Comparison of ENCODE assay signal across 1 cellular context in genomic region chr16:951660-952301, GRCh38.
TF ChIP-seq lines count a peak whose summit lies in the region.

No MANE protein-coding gene starts in this region.

TF ChIP-seq in K562, 482 proteins besides CTCF, POLR2A, EP300 and RAD21 (continued from another document):
- TF ChIP-seq KDM4B (IDR thresholded peaks at IDR 0.05; ENCODE audit: borderline replicate concordance in 2 of 2, low read depth in 1 of 2) (peak in 1 of 2 experiments; percentile 49; a peak in 1 of 4 replicates), CHD1 (IDR thresholded peaks at IDR 0.05; ENCODE audit: low read length) (no peak), MLLT1 (IDR thresholded peaks at IDR 0.05) (peak in 1 of 2 experiments; percentile 88; a peak in 2 of 4 replicates), SREBF1 (IDR thresholded peaks at IDR 0.05; ENCODE audit: borderline replicate concordance, low read depth, low read length) (no peak), MEIS2 (IDR thresholded peaks at IDR 0.05; ENCODE audit: partially characterized antibody) (peak; percentile 67), ZKSCAN8 (CRISPR knock-in tag; IDR thresholded peaks at IDR 0.05) (no peak), FOXA3 (CRISPR knock-in tag; conservative IDR thresholded peaks at IDR 0.05 in 1 of 2, IDR thresholded peaks at IDR 0.05 in 1 of 2) (peak in 1 of 2 experiments; percentile 46; a peak in 1 of 4 replicates), ARID4B (CRISPR knock-in tag; IDR thresholded peaks at IDR 0.05) (peak; percentile 77), ATF1 (CRISPR knock-in tag; IDR thresholded peaks at IDR 0.05) (no peak), ATF1 (tag; IDR thresholded peaks at IDR 0.05) (peak; percentile 73), FOXP4 (CRISPR knock-in tag; IDR thresholded peaks at IDR 0.05; ENCODE audit: borderline replicate concordance) (peak; percentile 81; the same call in 1 of the 2 replicates), ZBTB9 (CRISPR knock-in tag; IDR thresholded peaks at IDR 0.05) (peak; percentile 77), TFAP4 (CRISPR knock-in tag; IDR thresholded peaks at IDR 0.05; ENCODE audit: borderline replicate concordance) (peak; percentile 84; the same call in 1 of the 2 replicates), USF1 (CRISPR knock-in tag; IDR thresholded peaks at IDR 0.05) (peak; percentile 89)
- TF ChIP-seq, protein P1, sequence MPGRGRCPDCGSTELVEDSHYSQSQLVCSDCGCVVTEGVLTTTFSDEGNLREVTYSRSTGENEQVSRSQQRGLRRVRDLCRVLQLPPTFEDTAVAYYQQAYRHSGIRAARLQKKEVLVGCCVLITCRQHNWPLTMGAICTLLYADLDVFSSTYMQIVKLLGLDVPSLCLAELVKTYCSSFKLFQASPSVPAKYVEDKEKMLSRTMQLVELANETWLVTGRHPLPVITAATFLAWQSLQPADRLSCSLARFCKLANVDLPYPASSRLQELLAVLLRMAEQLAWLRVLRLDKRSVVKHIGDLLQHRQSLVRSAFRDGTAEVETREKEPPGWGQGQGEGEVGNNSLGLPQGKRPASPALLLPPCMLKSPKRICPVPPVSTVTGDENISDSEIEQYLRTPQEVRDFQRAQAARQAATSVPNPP (IDR thresholded peaks at IDR 0.05; ENCODE audit: borderline replicate concordance, insufficient read depth, insufficient read length): no peak
- TF ChIP-seq, protein P2, sequence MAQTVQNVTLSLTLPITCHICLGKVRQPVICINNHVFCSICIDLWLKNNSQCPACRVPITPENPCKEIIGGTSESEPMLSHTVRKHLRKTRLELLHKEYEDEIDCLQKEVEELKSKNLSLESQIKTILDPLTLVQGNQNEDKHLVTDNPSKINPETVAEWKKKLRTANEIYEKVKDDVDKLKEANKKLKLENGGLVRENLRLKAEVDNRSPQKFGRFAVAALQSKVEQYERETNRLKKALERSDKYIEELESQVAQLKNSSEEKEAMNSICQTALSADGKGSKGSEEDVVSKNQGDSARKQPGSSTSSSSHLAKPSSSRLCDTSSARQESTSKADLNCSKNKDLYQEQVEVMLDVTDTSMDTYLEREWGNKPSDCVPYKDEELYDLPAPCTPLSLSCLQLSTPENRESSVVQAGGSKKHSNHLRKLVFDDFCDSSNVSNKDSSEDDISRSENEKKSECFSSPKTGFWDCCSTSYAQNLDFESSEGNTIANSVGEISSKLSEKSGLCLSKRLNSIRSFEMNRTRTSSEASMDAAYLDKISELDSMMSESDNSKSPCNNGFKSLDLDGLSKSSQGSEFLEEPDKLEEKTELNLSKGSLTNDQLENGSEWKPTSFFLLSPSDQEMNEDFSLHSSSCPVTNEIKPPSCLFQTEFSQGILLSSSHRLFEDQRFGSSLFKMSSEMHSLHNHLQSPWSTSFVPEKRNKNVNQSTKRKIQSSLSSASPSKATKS (CRISPR knock-in tag; IDR thresholded peaks at IDR 0.05): no peak
